8 cellular contexts compared by ENCODE assay signal in the genomic region with DNA sequence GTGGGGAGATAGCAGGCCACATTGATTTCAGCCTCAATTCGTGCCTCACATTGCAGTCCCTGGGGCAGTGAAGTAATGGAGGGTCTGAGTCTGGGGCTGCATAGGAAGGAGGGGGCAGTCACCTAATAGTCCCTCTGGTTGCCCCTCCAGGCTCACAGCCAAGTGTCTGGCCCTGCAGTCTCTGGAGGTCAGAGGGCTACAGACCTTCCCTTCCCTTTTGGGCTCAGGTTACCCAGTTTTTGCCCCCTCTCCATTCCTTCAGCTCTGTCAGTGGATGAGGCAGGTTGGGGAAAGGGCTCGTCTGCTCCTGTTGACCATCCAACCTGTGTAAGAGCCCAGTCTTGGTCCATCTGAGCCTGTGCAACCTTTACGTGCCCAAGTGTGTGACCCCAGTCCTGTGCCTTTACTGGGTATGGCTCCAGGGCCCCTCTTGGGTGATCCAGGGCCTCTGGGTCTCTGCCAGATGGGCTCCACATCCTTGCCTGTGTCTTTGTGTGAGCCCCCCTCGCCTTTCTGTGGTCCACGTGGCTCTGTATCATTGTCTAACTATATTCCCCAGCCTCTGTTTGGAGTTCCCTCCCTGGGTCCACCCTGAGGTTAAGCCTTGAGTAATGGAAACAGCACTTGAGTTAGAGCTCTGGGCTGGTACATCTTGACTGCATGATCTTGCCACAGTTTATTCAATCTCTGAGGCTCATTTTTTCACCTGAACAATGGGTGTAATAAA. TPM values are rescaled to one million over a fixed set of nuclear protein-coding genes. Genes with fewer than 3 reads are reported as not detected.
DNase-seq lines count a peak whose midpoint lies in the region; ATAC-seq and TF ChIP-seq lines count a peak whose summit lies in the region.

No MANE protein-coding gene starts in this region.

- H3K9ac ChIP-seq in HUES48 (ENCODE audit: low read depth, low read length) = no peak overlapping the region
- peak overlapping the region; percentile 44 for H3K9ac ChIP-seq in muscle layer of colon (ENCODE audit: low read length)

- H3K4me1 ChIP-seq in A673 (ENCODE audit: insufficient read depth, low read length, poor library complexity, severe bottlenecking) = peaks cover 62% of the 10 kb centered on the region
- H3K4me1 ChIP-seq in HUES48 (ENCODE audit: control insufficient read depth, insufficient read depth, low read length) = peaks cover 35% of the 10 kb centered on the region
- H3K4me1 ChIP-seq in muscle layer of colon (ENCODE audit: insufficient read depth, low read length) = peaks cover 71% of the 10 kb centered on the region

- CTCF ChIA-PET in A673 (lab: Charles Lee) = interaction anchor here (0.9 kb wide), 1 partner anchor 36 kb away, joined by 4 read pairs; no protein-coding TSS in a partner anchor

- TF ChIP-seq CTCF in A673 (conservative IDR thresholded peaks at IDR 0.05; ENCODE audit: low read depth, low read length) = no peak

- H3K4me3 ChIP-seq in A673 (ENCODE audit: low read depth, low read length, poor library complexity, severe bottlenecking) = peak overlapping the region; percentile 70
- H3K4me3 ChIP-seq in HUES48 (ENCODE audit: low read depth, low read length) = peak overlapping the region; percentile 92
- H3K4me3 ChIP-seq in muscle layer of colon (ENCODE audit: low read depth in 1 of 2, low read length in 2 of 2) = peak overlapping the region in 1 of 2 donors; percentile 19

- no peak for ATAC-seq in GM21390 (IDR thresholded peaks at IDR 0.05; ENCODE audit: unreplicated experiment)

- H3K27ac ChIP-seq in A673 (ENCODE audit: low read depth, low read length, poor library complexity, severe bottlenecking) (peak overlapping the region; percentile 91), HUES48 (ENCODE audit: low read depth, low read length) (peak overlapping the region; percentile 83), cingulate gyrus (ENCODE audit: low read depth, low read length) (peak overlapping the region; percentile 99), muscle layer of colon (ENCODE audit: low read depth, low read length) (peak overlapping the region; percentile 81)

- no TSS peak for BruUV-seq in A673 (replicated peaks; lab: Mats Ljungman, UMichigan)

- intact Hi-C loops in A673 (cut with micrococcal nuclease; ENCODE audit: unreplicated experiment) = no loop called here

- H3K27me3 ChIP-seq in A673 (replicated peaks; ENCODE audit: insufficient read depth, low read depth, low read length, poor library complexity) (no peaks in the 10 kb centered on the region), HUES48 (ENCODE audit: control insufficient read depth, insufficient read depth, low read length) (no peaks in the 10 kb centered on the region), muscle layer of colon (ENCODE audit: control insufficient read depth in 1 of 2, insufficient read depth in 2 of 2, low read length in 2 of 2) (no peaks in the 10 kb centered on the region)

- POLR2A ChIA-PET in A673 (lab: Charles Lee; ENCODE audit: low non-redundant PET) = interaction anchor here (0.6 kb wide), 2 partner anchors 31 to 137 kb away, joined by 4 to 9 read pairs; no protein-coding TSS in a partner anchor

- DNase-seq in A673 (ENCODE audit: low spot score) = peak; percentile 45
- no peak for DNase-seq in stimulated activated CD4-positive, alpha-beta T cell treated with anti-CD3 and anti-CD28 coated beads, Interleukin-4, amount 100 ng/mL, for 4 hours
- no peak for DNase-seq in mucosa of gallbladder (ENCODE audit: low spot score)
- no peak for DNase-seq in activated CD4-positive, CD25-positive, alpha-beta regulatory T cell (lab: John Stamatoyannopoulos, UW)

- H3K9me3 ChIP-seq in A673 (ENCODE audit: low read depth, low read length, poor library complexity, severe bottlenecking) (no peaks in the 10 kb centered on the region), HUES48 (ENCODE audit: control insufficient read depth, insufficient read depth, low read length) (no peaks in the 10 kb centered on the region), muscle layer of colon (ENCODE audit: low read length) (no peaks in the 10 kb centered on the region)

- H3K36me3 ChIP-seq in A673 (ENCODE audit: insufficient read depth, low read length, poor library complexity, severe bottlenecking) = peaks cover 5% of the 10 kb centered on the region
- peaks cover 3% of the 10 kb centered on the region for H3K36me3 ChIP-seq in HUES48 (ENCODE audit: control insufficient read depth, insufficient read depth, low read length)
- H3K36me3 ChIP-seq in muscle layer of colon (ENCODE audit: insufficient read depth, low read length) = peaks cover 3% of the 10 kb centered on the region

RNA-seq across cellular contexts. Expression of gene CIC, which starts 13.1 kb away (rescaled TPM):
- 75.8 and 80.3 TPM in 2 replicates for total RNA-seq in A673 (2021)
- 93.4 TPM for total RNA-seq in mucosa of gallbladder

RNA-seq across cellular contexts. Expression of gene PRR19, which starts 19.7 kb away (rescaled TPM):
- total RNA-seq in A673 (2021) (2.5 and 3.6 TPM in 2 replicates), mucosa of gallbladder (0.75 TPM)

RNA-seq across cellular contexts. Expression of gene PAFAH1B3, which starts 20.2 kb away (rescaled TPM):
- total RNA-seq in A673 (2021) (151 and 166 TPM in 2 replicates), mucosa of gallbladder (28.6 TPM)

RNA-seq across cellular contexts. Expression of gene ERF, which starts 27.3 kb away (rescaled TPM):
- total RNA-seq in A673 (2021) (149 and 164 TPM in 2 replicates), mucosa of gallbladder (68.3 TPM)

RNA-seq across cellular contexts. Expression of gene TMEM145, which starts 30.9 kb away (rescaled TPM):
- 4.9 and 5.7 TPM in 2 replicates for total RNA-seq in A673 (2021)
- 0.63 TPM for total RNA-seq in mucosa of gallbladder
